9 cellular contexts compared by ENCODE assay signal in genomic region chr9:133702798-133703570, GRCh38. TPM values are rescaled to one million over a fixed set of nuclear protein-coding genes. Genes with fewer than 3 reads are reported as not detected.
DNase-seq lines count a peak whose midpoint lies in the region; ATAC-seq and TF ChIP-seq lines count a peak whose summit lies in the region.
"Had no signal": no experiment of that assay in that cellular context is flagged by ENCODE, and none has a peak within 500 bp of the region (broad histone marks: within the 10 kb centered on the region; RNA-seq: fewer than 3 reads in every experiment).

No MANE protein-coding gene starts in this region.

- no peaks in the 10 kb centered on the region; the same call in 2 of the 3 replicates for H3K9me3 Mint-ChIP-seq in GM23338
- H3K9me3 Mint-ChIP-seq in activated CD4-positive, alpha-beta T cell treated with anti-CD3 and anti-CD28 coated beads, Interleukin-2, amount 10 ng/mL, durations not matched to agents 24 days and 14 days: no peaks in the 10 kb centered on the region
- no peaks in the 10 kb centered on the region for H3K9me3 Mint-ChIP-seq in osteocyte (ENCODE audit: unreplicated experiment)

- H3K4me2 ChIP-seq in GM23338: no peak overlapping the region

- no peak for TF ChIP-seq CTCF in GM23338 (conservative IDR thresholded peaks at IDR 0.05; ENCODE audit: low read depth in 2 of 2)
- no peak for TF ChIP-seq CTCF in fibroblast of the aortic adventitia (IDR thresholded peaks at IDR 0.05; ENCODE audit: insufficient read depth, low read length)
- TF ChIP-seq CTCF in osteocyte (IDR thresholded peaks at IDR 0.05): no peak

- H3K27ac Mint-ChIP-seq in GM23338: no peak overlapping the region
- peak overlapping the region; percentile 83 for H3K27ac Mint-ChIP-seq in activated CD4-positive, alpha-beta T cell treated with anti-CD3 and anti-CD28 coated beads, Interleukin-2, amount 10 ng/mL, durations not matched to agents 24 days and 14 days
- no peak overlapping the region for H3K27ac Mint-ChIP-seq in osteocyte (ENCODE audit: unreplicated experiment)

- no peaks in the 10 kb centered on the region for H3K79me2 ChIP-seq in GM23338 (replicated peaks; ENCODE audit: insufficient read depth)

- H3K4me3 Mint-ChIP-seq in GM23338 (no peak overlapping the region), osteocyte (ENCODE audit: unreplicated experiment) (no peak overlapping the region)
- H3K4me3 Mint-ChIP-seq in activated CD4-positive, alpha-beta T cell treated with anti-CD3 and anti-CD28 coated beads, Interleukin-2, amount 10 ng/mL, durations not matched to agents 24 days and 14 days: peak overlapping the region; percentile 71

- no peaks in the 10 kb centered on the region for H3K36me3 ChIP-seq in GM23338 (ENCODE audit: insufficient read depth)

- no peaks in the 10 kb centered on the region for H3K27me3 ChIP-seq in GM23338 (ENCODE audit: insufficient read depth)
- H3K27me3 ChIP-seq: body of pancreas had no signal

- intact Hi-C loops in activated CD4-positive, alpha-beta T cell treated with anti-CD3 and anti-CD28 coated beads, Interleukin-2, amount 10 ng/mL, durations not matched to agents 24 days and 14 days (cut with micrococcal nuclease): loop anchor here (5.0 kb wide), 1 partner anchor 366 kb away; the partner anchor contains the start of gene SURF6
- intact Hi-C loops in posterior vena cava (cut with DNase I): no loop called here

- ATAC-seq in GM23338 (peak; percentile 62), GM19324 (IDR thresholded peaks at IDR 0.05; ENCODE audit: low FRiP score, unreplicated experiment) (no peak)

- H3K36me3 Mint-ChIP-seq in GM23338 (ENCODE audit: low read depth): no peaks in the 10 kb centered on the region
- H3K36me3 Mint-ChIP-seq in activated CD4-positive, alpha-beta T cell treated with anti-CD3 and anti-CD28 coated beads, Interleukin-2, amount 10 ng/mL, durations not matched to agents 24 days and 14 days (ENCODE audit: low read depth): no peaks in the 10 kb centered on the region
- no peaks in the 10 kb centered on the region for H3K36me3 Mint-ChIP-seq in osteocyte (ENCODE audit: unreplicated experiment)

- H3K27ac ChIP-seq in GM23338 (ENCODE audit: low read depth): no peak overlapping the region
- H3K27ac ChIP-seq: body of pancreas had no signal

- H3K27me3 Mint-ChIP-seq in GM23338 (ENCODE audit: insufficient read depth, low read depth, poor library complexity): peaks cover 13% of the 10 kb centered on the region
- H3K27me3 Mint-ChIP-seq in activated CD4-positive, alpha-beta T cell treated with anti-CD3 and anti-CD28 coated beads, Interleukin-2, amount 10 ng/mL, durations not matched to agents 24 days and 14 days: peaks cover 12% of the 10 kb centered on the region
- peaks cover 24% of the 10 kb centered on the region for H3K27me3 Mint-ChIP-seq in osteocyte (ENCODE audit: unreplicated experiment)

- H3K4me1 Mint-ChIP-seq in GM23338 (peaks cover 6% of the 10 kb centered on the region; the same call in 2 of the 3 replicates), osteocyte (ENCODE audit: unreplicated experiment) (no peaks in the 10 kb centered on the region)
- H3K4me1 Mint-ChIP-seq in activated CD4-positive, alpha-beta T cell treated with anti-CD3 and anti-CD28 coated beads, Interleukin-2, amount 10 ng/mL, durations not matched to agents 24 days and 14 days: peaks cover 21% of the 10 kb centered on the region

- H3K4me3 ChIP-seq in GM23338 (no peak overlapping the region), fibroblast of the aortic adventitia (ENCODE audit: low read depth, low read length) (peak overlapping the region; percentile 17)
- H3K4me3 ChIP-seq: body of pancreas had no signal

- H4K20me1 ChIP-seq in GM23338 (replicated peaks; ENCODE audit: insufficient read depth): no peaks in the 10 kb centered on the region

- H3F3A ChIP-seq in GM23338 (replicated peaks; ENCODE audit: low read depth): no peaks in the 10 kb centered on the region

- 0 out of 2 replicates have a peak overlapping the region, but pooled peaks have one; percentile 28 for H2AFZ ChIP-seq in GM23338

- H3K4me1 ChIP-seq in GM23338 (ENCODE audit: insufficient read depth): no peaks in the 10 kb centered on the region
- H3K4me1 ChIP-seq: body of pancreas had no signal

- DNase-seq in GM23338 (ENCODE audit: low spot score) (peak; percentile 38), fibroblast of the aortic adventitia (ENCODE audit: low read depth) (no peak), posterior vena cava (ENCODE audit: low spot score) (peak; percentile 74), osteocyte (ENCODE audit: extremely low spot score, unreplicated experiment) (no peak), NCI-H1930 (lab: John Stamatoyannopoulos, UW) (no peak), COLO668 (lab: John Stamatoyannopoulos, UW; ENCODE audit: unreplicated experiment) (no peak)
- no peak for DNase-seq in activated CD4-positive, alpha-beta T cell treated with anti-CD3 and anti-CD28 coated beads, Interleukin-2, amount 10 ng/mL, durations not matched to agents 24 days and 14 days

- H3K9me2 ChIP-seq in GM23338 (ENCODE audit: insufficient read depth): no peaks in the 10 kb centered on the region

TF ChIP-seq in GM23338, 12 proteins besides CTCF, POLR2A, EP300 and RAD21 (continues in another document):
- TF ChIP-seq CREB1 (CRISPR knock-in tag; IDR thresholded peaks at IDR 0.05; ENCODE audit: low read depth): no peak
- no peak for TF ChIP-seq POLR2AphosphoS5 (IDR thresholded peaks at IDR 0.05; ENCODE audit: low read depth)
- no peak for TF ChIP-seq EZH2 (IDR thresholded peaks at IDR 0.05; ENCODE audit: low read depth, unreplicated experiment)
- no peak for TF ChIP-seq JUNB (IDR thresholded peaks at IDR 0.05; ENCODE audit: unreplicated experiment)
- TF ChIP-seq ZNF462 (CRISPR knock-in tag; IDR thresholded peaks at IDR 0.05): no peak
- no peak for TF ChIP-seq ZNF114 (CRISPR knock-in tag; IDR thresholded peaks at IDR 0.05)
- no peak for TF ChIP-seq STAT1 (IDR thresholded peaks at IDR 0.05; ENCODE audit: unreplicated experiment)

RNA-seq across cellular contexts. Expression of gene SARDH, which starts 35.2 kb away (rescaled TPM):
- 9.8 and 10.4 TPM in 2 replicates for total RNA-seq in GM23338 (2014; rRNA removed; shearing (Covaris generic))
- 2.6 and 2.8 TPM in 2 replicates for polyA plus RNA-seq in GM23338 (2016; fragmentation: Nextera tagmentation; extraction: Ambion mirVana)
- total RNA-seq in activated CD4-positive, alpha-beta T cell treated with anti-CD3 and anti-CD28 coated beads, Interleukin-2, amount 10 ng/mL, durations not matched to agents 24 days and 14 days: 0.54 and 0.68 TPM in 2 replicates
- total RNA-seq in fibroblast of the aortic adventitia (ENCODE audit: low replicate concordance): 0.18 and 2.9 TPM in 2 replicates
- 1 to 10 TPM in 1 of 2 donors, under 1 TPM in 1; 0.62 to 1.8 TPM for total RNA-seq in posterior vena cava
- total RNA-seq in osteocyte: 0.21 and 0.56 TPM in 2 replicates

Comparison
In these comparisons a context has a peak if more than half of its experiments do, and no peak if none do; other contexts are left out.
1. DNase-seq: peak in GM23338 (single experiment) and posterior vena cava (single experiment); none in activated CD4-positive, alpha-beta T cell treated with anti-CD3 and anti-CD28 coated beads, Interleukin-2, amount 10 ng/mL, durations not matched to agents 24 days and 14 days (single experiment), fibroblast of the aortic adventitia (single experiment), osteocyte (single experiment), NCI-H1930 (0 of 2) and COLO668 (single experiment).